In genomic region chr16:53446090-53446489, GRCh38 we compare ENCODE assay signal across 24 cellular contexts. TPM values are rescaled to one million over a fixed set of nuclear protein-coding genes. Genes with fewer than 3 reads are reported as not detected.
A peak's percentile ranks its signal among the peaks of the same experiment; 100 is the strongest.
DNase-seq lines count a peak whose midpoint lies in the region; ATAC-seq, FAIRE-seq and TF ChIP-seq lines count a peak whose summit lies in the region.
"Had no signal": no experiment of that assay in that cellular context is flagged by ENCODE, and none has a peak within 500 bp of the region (broad histone marks: within the 10 kb centered on the region; RNA-seq: fewer than 3 reads in every experiment).

No MANE protein-coding gene starts in this region.

- 75 to 97% (median 84%) methylated on average over 3 of the region's 3 CpGs for WGBS in spleen, 5 donors

- H3K9me3 ChIP-seq in PC-3 (ENCODE audit: low read length) (no peaks in the 10 kb centered on the region), spleen (no peaks in the 10 kb centered on the region)
- H3K9me3 ChIP-seq: gastroesophageal sphincter, prostate gland, stomach, tibial artery had no signal

- no peak for DNase-seq in activated naive CD8-positive, alpha-beta T cell treated with anti-CD3 and anti-CD28 coated beads, Interleukin-2, amount 50 U/mL, for 24 hours
- DNase-seq in PC-3 (no peak), spleen (no peak), UCSD-AML1 (lab: John Stamatoyannopoulos, UW; ENCODE audit: unreplicated experiment) (no peak), RCC 7860 (ENCODE audit: low spot score) (no peak), NCI-H1092 treated with DMSO at 0.1 percent for 48 hours (lab: John Stamatoyannopoulos, UW) (no peak)
- DNase-seq in activated naive CD8-positive, alpha-beta T cell treated with anti-CD3 and anti-CD28 coated beads for 36 hours = no peak
- DNase-seq: activated B cell treated with CpG ODN at 0.5 μM for 24 hours; C1 segment of cervical spinal cord; central memory CD4-positive, alpha-beta T cell; MV-4-11; NCI-H1694; stomach; T1000; tibial artery had no signal

- ATAC-seq in activated naive CD8-positive, alpha-beta T cell treated with anti-CD3 and anti-CD28 coated beads, Interleukin-2, amount 50 U/mL, for 24 hours = no peak
- no peak for ATAC-seq in PC-3
- ATAC-seq: gastroesophageal sphincter, HCT116, SK-N-SH treated with all-trans-retinoic acid at 6 μM for 48 hours had no signal

- H3K4me1 ChIP-seq in PC-3 (ENCODE audit: insufficient read depth, low read length) (peaks cover 15% of the 10 kb centered on the region), spleen (peaks cover 0 to 49% (median 0%) of the 10 kb centered on the region in 6 donors)
- H3K4me1 ChIP-seq: gastroesophageal sphincter, prostate gland, stomach, tibial artery had no signal

- FAIRE-seq in RCC 7860 (lab: Jason Lieb, UNC) = no peak
- FAIRE-seq: endometrium had no signal

- intact Hi-C loops in PC-3 (cut with micrococcal nuclease) = no loop called here
- intact Hi-C loops in spleen (cut with DNase I; ENCODE audit: low total_unique reads) = no loop called here

- POLR2A ChIA-PET in PC-3 (lab: Charles Lee; ENCODE audit: unreplicated experiment) = no interaction called here

- TSS peak; percentile 22 for BruUV-seq in PC-3 (replicated peaks; lab: Mats Ljungman, UMichigan)

- H3K27ac Mint-ChIP-seq in activated naive CD8-positive, alpha-beta T cell = peak overlapping the region; percentile 71
- H3K27ac Mint-ChIP-seq in activated naive CD8-positive, alpha-beta T cell treated with anti-CD3 and anti-CD28 coated beads, Interleukin-2, amount 50 U/mL, for 24 hours = no peak overlapping the region
- peak overlapping the region; percentile 80 for H3K27ac Mint-ChIP-seq in activated naive CD8-positive, alpha-beta T cell treated with anti-CD3 and anti-CD28 coated beads for 36 hours
- H3K27ac Mint-ChIP-seq: activated B cell treated with CpG ODN at 0.5 μM for 24 hours; dendritic cell treated with granulocyte-macrophage colony-stimulating factor and Interleukin-4, amounts not matched to agents 40 ng/mL and 50 ng/mL, for 4 days had no signal

- H3K27me3 Mint-ChIP-seq in activated naive CD8-positive, alpha-beta T cell = no peaks in the 10 kb centered on the region
- no peaks in the 10 kb centered on the region for H3K27me3 Mint-ChIP-seq in activated naive CD8-positive, alpha-beta T cell treated with anti-CD3 and anti-CD28 coated beads, Interleukin-2, amount 50 U/mL, for 24 hours
- no peaks in the 10 kb centered on the region for H3K27me3 Mint-ChIP-seq in activated naive CD8-positive, alpha-beta T cell treated with anti-CD3 and anti-CD28 coated beads for 36 hours
- H3K27me3 Mint-ChIP-seq: activated B cell treated with CpG ODN at 0.5 μM for 24 hours; dendritic cell treated with granulocyte-macrophage colony-stimulating factor and Interleukin-4, amounts not matched to agents 40 ng/mL and 50 ng/mL, for 4 days had no signal

- H3K36me3 ChIP-seq in PC-3 (ENCODE audit: low read depth, low read length) (no peaks in the 10 kb centered on the region), spleen (peaks cover 0 to 100% (median 63%) of the 10 kb centered on the region in 6 donors)
- H3K36me3 ChIP-seq: prostate gland had no signal

- H3K9ac ChIP-seq in PC-3 (ENCODE audit: low read length) = no peak overlapping the region

- no peak for TF ChIP-seq POLR2A in spleen (IDR thresholded peaks at IDR 0.05)

- no peak overlapping the region for H3K4me3 ChIP-seq in PC-3 (ENCODE audit: low read length)
- peak overlapping the region in 2 of 8 donors; percentile 9 to 27 for H3K4me3 ChIP-seq in spleen
- H3K4me3 ChIP-seq: gastroesophageal sphincter, hepatocyte, prostate gland, stomach, tibial artery had no signal

- no peaks in the 10 kb centered on the region for H3K9me3 Mint-ChIP-seq in activated naive CD8-positive, alpha-beta T cell (ENCODE audit: low read depth)
- no peaks in the 10 kb centered on the region for H3K9me3 Mint-ChIP-seq in activated naive CD8-positive, alpha-beta T cell treated with anti-CD3 and anti-CD28 coated beads, Interleukin-2, amount 50 U/mL, for 24 hours
- no peaks in the 10 kb centered on the region for H3K9me3 Mint-ChIP-seq in activated naive CD8-positive, alpha-beta T cell treated with anti-CD3 and anti-CD28 coated beads for 36 hours
- H3K9me3 Mint-ChIP-seq: activated B cell treated with CpG ODN at 0.5 μM for 24 hours; activated T-helper 1 cell treated with anti-CD3 and anti-CD28 coated beads, Interleukin-12 subunit alpha, Interleukin-12 subunit beta, Interleukin-2, Interleukin-4 antibody, amounts not matched to agents 30 ng/mL and 10 ng/mL and 1 ng/mL, durations not matched to agents 14 hours and 24 hours and 36 hours; dendritic cell treated with granulocyte-macrophage colony-stimulating factor and Interleukin-4, amounts not matched to agents 40 ng/mL and 50 ng/mL, for 4 days had no signal

- peaks cover 58% of the 10 kb centered on the region for H3K4me1 Mint-ChIP-seq in activated naive CD8-positive, alpha-beta T cell (ENCODE audit: low read depth)
- peaks cover 41% of the 10 kb centered on the region for H3K4me1 Mint-ChIP-seq in activated naive CD8-positive, alpha-beta T cell treated with anti-CD3 and anti-CD28 coated beads, Interleukin-2, amount 50 U/mL, for 24 hours
- H3K4me1 Mint-ChIP-seq in activated naive CD8-positive, alpha-beta T cell treated with anti-CD3 and anti-CD28 coated beads for 36 hours = peaks cover 37% of the 10 kb centered on the region

- H3K4me2 ChIP-seq in PC-3 (ENCODE audit: low read length) = peak overlapping the region; percentile 52; the same call in 1 of the 2 replicates
- H3K4me2 ChIP-seq: hepatocyte had no signal

- H3K27me3 ChIP-seq in PC-3 (ENCODE audit: low read length) = no peaks in the 10 kb centered on the region
- H3K27me3 ChIP-seq in spleen (replicated peaks in 1 of 7) = no peaks in the 10 kb centered on the region
- H3K27me3 ChIP-seq: gastroesophageal sphincter, hepatocyte, stomach, tibial artery had no signal

- no peaks in the 10 kb centered on the region for H3K79me2 ChIP-seq in PC-3 (ENCODE audit: low read length)

- no peak overlapping the region for H3K4me3 Mint-ChIP-seq in activated naive CD8-positive, alpha-beta T cell
- H3K4me3 Mint-ChIP-seq in activated naive CD8-positive, alpha-beta T cell treated with anti-CD3 and anti-CD28 coated beads, Interleukin-2, amount 50 U/mL, for 24 hours = no peak overlapping the region
- no peak overlapping the region for H3K4me3 Mint-ChIP-seq in activated naive CD8-positive, alpha-beta T cell treated with anti-CD3 and anti-CD28 coated beads for 36 hours
- H3K4me3 Mint-ChIP-seq: activated B cell treated with CpG ODN at 0.5 μM for 24 hours; dendritic cell treated with granulocyte-macrophage colony-stimulating factor and Interleukin-4, amounts not matched to agents 40 ng/mL and 50 ng/mL, for 4 days had no signal

- peaks cover 14% of the 10 kb centered on the region for H3K36me3 Mint-ChIP-seq in activated naive CD8-positive, alpha-beta T cell
- H3K36me3 Mint-ChIP-seq in activated naive CD8-positive, alpha-beta T cell treated with anti-CD3 and anti-CD28 coated beads, Interleukin-2, amount 50 U/mL, for 24 hours (ENCODE audit: low read depth) = peaks cover 32% of the 10 kb centered on the region
- H3K36me3 Mint-ChIP-seq in activated naive CD8-positive, alpha-beta T cell treated with anti-CD3 and anti-CD28 coated beads for 36 hours = peaks cover 46% of the 10 kb centered on the region

- no peak overlapping the region for H2AFZ ChIP-seq in PC-3 (ENCODE audit: low read length)
- H2AFZ ChIP-seq: hepatocyte had no signal

- H3K27ac ChIP-seq in PC-3 (ENCODE audit: low read length) (peak overlapping the region; percentile 82), spleen (peak overlapping the region in 6 of 8 donors; percentile 5 to 71 (median 34))
- H3K27ac ChIP-seq: gastroesophageal sphincter, hepatocyte, prostate gland, stomach, tibial artery had no signal

- TF ChIP-seq CTCF in PC-3 (conservative IDR thresholded peaks at IDR 0.05; ENCODE audit: low read depth, low read length) (no peak), spleen (IDR thresholded peaks at IDR 0.05 in 8 of 11, conservative IDR thresholded peaks at IDR 0.05 in 3 of 11) (no peak)

- no peaks in the 10 kb centered on the region for H3K9me2 ChIP-seq in PC-3 (replicated peaks; ENCODE audit: low read length)

- H3F3A ChIP-seq in PC-3 (ENCODE audit: low read length, unreplicated experiment) = no peaks in the 10 kb centered on the region

- H4K20me1 ChIP-seq in PC-3 (ENCODE audit: low read length) = no peaks in the 10 kb centered on the region

- CTCF ChIA-PET in PC-3 (lab: Charles Lee) = no interaction called here

RNA-seq across cellular contexts. Expression of gene RBL2, which starts 11.8 kb away (rescaled TPM):
- total RNA-seq in PC-3 (2014; rRNA removed) = 13.8 and 14.2 TPM in 2 replicates
- total RNA-seq in activated naive CD8-positive, alpha-beta T cell treated with anti-CD3 and anti-CD28 coated beads for 36 hours = 10 to 100 TPM; 48.3 to 49.2 TPM
- 100 to 1,000 TPM; 111 to 214 (median 151) TPM for total RNA-seq in spleen
- polyA plus RNA-seq in spleen = 10 to 100 TPM; 29.1 to 34.5 (median 32.6) TPM

RNA-seq across cellular contexts. Expression of gene AKTIP, which starts 56.9 kb away (rescaled TPM):
- total RNA-seq in PC-3 (2014; rRNA removed) (13.2 and 32.5 TPM in 2 replicates), spleen (10 to 100 TPM; 18.6 to 37.1 (median 31.7) TPM)
- total RNA-seq in activated naive CD8-positive, alpha-beta T cell treated with anti-CD3 and anti-CD28 coated beads for 36 hours = 10 to 100 TPM; 26.6 to 27.1 TPM
- 10 to 100 TPM in 2 of 3 donors, 1 to 10 TPM in 1; 8.7 to 14.0 (median 11.8) TPM for polyA plus RNA-seq in spleen
